ENCODE assay signal across 15 cellular contexts in the genomic region with DNA sequence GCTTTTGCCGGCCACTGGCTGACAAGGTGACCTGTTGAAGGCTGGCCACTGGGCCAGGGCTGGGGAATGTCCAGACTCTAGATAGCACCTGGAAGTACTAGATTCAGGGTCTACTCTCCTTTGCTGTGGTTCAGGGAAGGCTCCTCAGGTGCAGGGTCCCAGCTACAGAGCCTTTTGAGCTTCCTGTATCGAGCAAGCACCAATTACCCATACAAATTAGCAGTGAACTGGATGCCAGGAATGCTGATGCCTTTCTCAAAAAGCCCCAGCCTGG.
"Had no signal": no experiment of that assay in that cellular context is flagged by ENCODE, and none has a peak within 500 bp of the region (broad histone marks: within the 10 kb centered on the region; RNA-seq: fewer than 3 reads in every experiment).

No MANE protein-coding gene starts in this region.

- H3K27ac Mint-ChIP-seq: activated naive CD8-positive, alpha-beta T cell; naive thymus-derived CD4-positive, alpha-beta T cell; WTC11 had no signal

- H3K9me3 Mint-ChIP-seq: naive thymus-derived CD4-positive, alpha-beta T cell; neural crest cell; WTC11 had no signal

- H3K36me3 ChIP-seq: colonic mucosa, lower lobe of right lung, thyroid gland had no signal

- H3K4me3 Mint-ChIP-seq: activated naive CD8-positive, alpha-beta T cell; naive thymus-derived CD4-positive, alpha-beta T cell; neural crest cell; WTC11 had no signal

- DNase-seq: activated naive CD4-positive, alpha-beta T cell; activated T-cell treated with anti-CD3 and anti-CD28 coated beads, Interleukin-2, amount 50 U/mL, for 1 hour; left colon; lower lobe of right lung; naive thymus-derived CD4-positive, alpha-beta T cell; occipital lobe; stimulated activated CD4-positive, alpha-beta T cell treated with anti-CD3 and anti-CD28 coated beads, Interleukin-4, amount 100 ng/mL, for 24 hours; stimulated activated naive CD8-positive, alpha-beta T cell treated with anti-CD3 and anti-CD28 coated beads, Interleukin-15, Interleukin-2, amounts not matched to agents 100 U/mL and 50 U/mL, for 24 hours; substantia nigra; thyroid gland had no signal

- H3K27ac ChIP-seq: colonic mucosa, dorsolateral prefrontal cortex had no signal

- H3K36me3 Mint-ChIP-seq: activated naive CD8-positive, alpha-beta T cell; naive thymus-derived CD4-positive, alpha-beta T cell; WTC11 had no signal

- H3K9me3 ChIP-seq: colonic mucosa, lower lobe of right lung, thyroid gland had no signal

- H3K4me1 ChIP-seq: colonic mucosa had no signal

- H3K4me1 Mint-ChIP-seq: WTC11 had no signal

- ATAC-seq: stimulated activated naive CD8-positive, alpha-beta T cell treated with anti-CD3 and anti-CD28 coated beads, Interleukin-15, Interleukin-2, amounts not matched to agents 100 U/mL and 50 U/mL, for 24 hours had no signal

- H3K27me3 ChIP-seq: colonic mucosa, thyroid gland had no signal

- H3K4me3 ChIP-seq: colonic mucosa, dorsolateral prefrontal cortex, lower lobe of right lung, thyroid gland had no signal

- H3K27me3 Mint-ChIP-seq: activated naive CD8-positive, alpha-beta T cell had no signal
